In genomic region chr11:28110839-28111235, GRCh38 we compare ENCODE assay signal across 8 cellular contexts. TPM values are rescaled to one million over a fixed set of nuclear protein-coding genes. Genes with fewer than 3 reads are reported as not detected.
DNase-seq lines count a peak whose midpoint lies in the region; ATAC-seq, FAIRE-seq and TF ChIP-seq lines count a peak whose summit lies in the region.

No MANE protein-coding gene starts in this region.

- H4K20me1 ChIP-seq in astrocyte (ENCODE audit: insufficient read depth, low read length), result no peaks in the 10 kb centered on the region

- H3K4me3 Mint-ChIP-seq in activated naive CD4-positive, alpha-beta T cell treated with anti-CD3 and anti-CD28 coated beads, Interleukin-2, amount 50 U/mL, for 24 hours, result peak overlapping the region; percentile 93
- peak overlapping the region; percentile 97 for H3K4me3 Mint-ChIP-seq in astrocyte (ENCODE audit: unreplicated experiment)

- H3K4me1 Mint-ChIP-seq in activated naive CD4-positive, alpha-beta T cell treated with anti-CD3 and anti-CD28 coated beads, Interleukin-2, amount 50 U/mL, for 24 hours, result peaks cover 66% of the 10 kb centered on the region
- H3K4me1 Mint-ChIP-seq in astrocyte (ENCODE audit: low read depth, unreplicated experiment), result peaks cover 13% of the 10 kb centered on the region

- peak overlapping the region; percentile 89 for H3K4me2 ChIP-seq in astrocyte (ENCODE audit: low read length)

- H3K9me3 ChIP-seq in astrocyte (ENCODE audit: insufficient read depth, low read depth, low read length) (no peaks in the 10 kb centered on the region), right lobe of liver (no peaks in the 10 kb centered on the region)

- H3K36me3 ChIP-seq in astrocyte (ENCODE audit: insufficient read depth, low read length) (no peaks in the 10 kb centered on the region), right lobe of liver (peaks cover 0 to 5% (median 0%) of the 10 kb centered on the region in 4 donors), urinary bladder (ENCODE audit: insufficient read depth) (no peaks in the 10 kb centered on the region)

- H3K27ac Mint-ChIP-seq in activated naive CD4-positive, alpha-beta T cell treated with anti-CD3 and anti-CD28 coated beads, Interleukin-2, amount 50 U/mL, for 24 hours, result peak overlapping the region; percentile 91
- H3K27ac Mint-ChIP-seq in astrocyte (ENCODE audit: unreplicated experiment), result peak overlapping the region; percentile 97

- FAIRE-seq in astrocyte (lab: Jason Lieb, UNC), result no peak

- peak overlapping the region; percentile 98 for H3K9ac ChIP-seq in astrocyte (ENCODE audit: low read length)

- peak overlapping the region; percentile 87 for H3K4me3 ChIP-seq in astrocyte (ENCODE audit: insufficient read depth, low read depth, low read length)
- H3K4me3 ChIP-seq in right lobe of liver, result peak overlapping the region; percentile 49 to 77 (median 67)
- H3K4me3 ChIP-seq in urinary bladder (ENCODE audit: low read depth, low read length), result peak overlapping the region; percentile 94

- no peak for TF ChIP-seq POLR2A in right lobe of liver (IDR thresholded peaks at IDR 0.05)

- intact Hi-C loops in right lobe of liver (cut with DNase I), result no loop called here

- no peak for ATAC-seq in right lobe of liver
- ATAC-seq in GM18861 (IDR thresholded peaks at IDR 0.05; ENCODE audit: unreplicated experiment), result no peak

- no peak for DNase-seq in activated naive CD4-positive, alpha-beta T cell treated with Interleukin-2 at 50 U/mL for 16 hours
- DNase-seq in astrocyte (ENCODE audit: low read depth) (peak; percentile 22), right lobe of liver (no peak), middle frontal gyrus (ENCODE audit: extremely low spot score, low spot score) (no peak)
- DNase-seq in stimulated activated CD4-positive, alpha-beta T cell treated with anti-CD3 and anti-CD28 coated beads, Interleukin-4, amount 100 ng/mL, for 4 hours, result no peak

- H3K27me3 ChIP-seq in astrocyte (ENCODE audit: insufficient read depth, low read length) (no peaks in the 10 kb centered on the region), right lobe of liver (no peaks in the 10 kb centered on the region)

- H3K27me3 Mint-ChIP-seq in activated naive CD4-positive, alpha-beta T cell treated with anti-CD3 and anti-CD28 coated beads, Interleukin-2, amount 50 U/mL, for 24 hours, result no peaks in the 10 kb centered on the region
- H3K27me3 Mint-ChIP-seq in astrocyte (ENCODE audit: low read depth, unreplicated experiment), result no peaks in the 10 kb centered on the region

- peaks cover 11% of the 10 kb centered on the region for H3K4me1 ChIP-seq in astrocyte (ENCODE audit: insufficient read depth, low read length)
- peaks cover 0 to 19% (median 0%) of the 10 kb centered on the region in 4 donors for H3K4me1 ChIP-seq in right lobe of liver
- no peaks in the 10 kb centered on the region for H3K4me1 ChIP-seq in urinary bladder (ENCODE audit: insufficient read depth)

- H2AFZ ChIP-seq in astrocyte (ENCODE audit: low read depth, low read length), result peak overlapping the region; percentile 77

- no peak for TF ChIP-seq CTCF in astrocyte (IDR thresholded peaks at IDR 0.05; ENCODE audit: insufficient read depth, low read depth, low read length)
- no peak for TF ChIP-seq CTCF in right lobe of liver (IDR thresholded peaks at IDR 0.05)

- H3K9me3 Mint-ChIP-seq in activated naive CD4-positive, alpha-beta T cell treated with anti-CD3 and anti-CD28 coated beads, Interleukin-2, amount 50 U/mL, for 24 hours, result no peaks in the 10 kb centered on the region
- H3K9me3 Mint-ChIP-seq in astrocyte (ENCODE audit: unreplicated experiment), result no peaks in the 10 kb centered on the region

- H3K79me2 ChIP-seq in astrocyte (ENCODE audit: insufficient read depth, low read length), result peaks cover 68% of the 10 kb centered on the region

- H3K36me3 Mint-ChIP-seq in activated naive CD4-positive, alpha-beta T cell treated with anti-CD3 and anti-CD28 coated beads, Interleukin-2, amount 50 U/mL, for 24 hours, result peaks cover 4% of the 10 kb centered on the region
- peaks cover 6% of the 10 kb centered on the region for H3K36me3 Mint-ChIP-seq in astrocyte (ENCODE audit: low read depth, unreplicated experiment)

- H3K27ac ChIP-seq in astrocyte (ENCODE audit: low read depth, low read length) (peak overlapping the region; percentile 95), right lobe of liver (peak overlapping the region; percentile 82 to 86 (median 86)), urinary bladder (ENCODE audit: low read depth) (no peak overlapping the region)

RNA-seq across cellular contexts. Expression of gene METTL15, which starts 2.6 kb away (rescaled TPM):
- total RNA-seq in astrocyte (10.8 and 13.7 TPM in 2 replicates), right lobe of liver (10 to 100 TPM in 1 of 6 experiments, 1 to 10 TPM in 5; 6.5 to 12.0 (median 7.9) TPM), urinary bladder (56.3 TPM)
- 5.3 TPM for polyA plus RNA-seq in urinary bladder

RNA-seq across cellular contexts. Expression of gene KIF18A, which starts 2.9 kb away (rescaled TPM):
- total RNA-seq in astrocyte, result 2.5 and 3.8 TPM in 2 replicates
- under 1 TPM; 0.11 to 0.81 (median 0.23) TPM for total RNA-seq in right lobe of liver
- 17.8 TPM for total RNA-seq in urinary bladder
- polyA plus RNA-seq in urinary bladder, result 0.28 TPM
